22 cellular contexts compared by ENCODE assay signal in genomic region chr11:117419136-117419914, GRCh38.
DNase-seq lines count a peak whose midpoint lies in the region; ATAC-seq, FAIRE-seq and TF ChIP-seq lines count a peak whose summit lies in the region.
"Had no signal": no experiment of that assay in that cellular context is flagged by ENCODE, and none has a peak within 500 bp of the region (broad histone marks: within the 10 kb centered on the region; RNA-seq: fewer than 3 reads in every experiment).

No MANE protein-coding gene starts in this region.

- H3K4me1 ChIP-seq in HepG2 (ENCODE audit: insufficient read depth, low read length) = peaks cover 36% of the 10 kb centered on the region
- H3K4me1 ChIP-seq: colonic mucosa, SJSA1 had no signal

- TF ChIP-seq CTCF in brain microvascular endothelial cell (IDR thresholded peaks at IDR 0.05; ENCODE audit: low read depth, low read length, missing control alignments) = no peak
- TF ChIP-seq CTCF in HepG2 (CRISPR knock-in tag; IDR thresholded peaks at IDR 0.05) = no peak

- in situ Hi-C loops in brain microvascular endothelial cell (cut with HindIII; ENCODE audit: low pct_ligation_motif_present, low sequenced_read_pairs) = no loop called here
- in situ Hi-C loops in HepG2 (cut with HindIII; ENCODE audit: extremely low pct_ligation_motif_present, low pct_unique_long_range_greater_than_20kb) = no loop called here

- H3K4me3 ChIP-seq in brain microvascular endothelial cell (ENCODE audit: low read depth, low read length) (no peak overlapping the region), HepG2 (replicated peaks in 1 of 3; ENCODE audit: insufficient read depth in 1 of 3, low read depth in 2 of 3, low read length in 3 of 3) (peak overlapping the region; percentile 2 to 52 (median 33); a peak in 4 of 6 replicates)
- H3K4me3 ChIP-seq: colonic mucosa, SJSA1 had no signal

- TF ChIP-seq POLR2A in HepG2 (IDR thresholded peaks at IDR 0.05; ENCODE audit: insufficient read depth in 1 of 2, low read depth in 2 of 2, low read length in 2 of 2) = no peak

- 11% methylated on average over 14 of the region's 17 CpGs for WGBS in HepG2 (ENCODE audit: low lambda C conversion rate)

- intact Hi-C loops in HepG2 (cut with micrococcal nuclease; ENCODE audit: unreplicated experiment) = no loop called here

- H3K27ac ChIP-seq in brain microvascular endothelial cell (no peak overlapping the region), HepG2 (ENCODE audit: extremely low read length, insufficient read depth, low read length) (no peak overlapping the region)
- H3K27ac ChIP-seq: colonic mucosa, SJSA1 had no signal

- H2AFZ ChIP-seq in HepG2 (ENCODE audit: low read length) = peak overlapping the region; percentile 66

- H3K36me3 ChIP-seq in brain microvascular endothelial cell (replicated peaks) = no peaks in the 10 kb centered on the region
- no peaks in the 10 kb centered on the region for H3K36me3 ChIP-seq in HepG2 (replicated peaks in 1 of 2; ENCODE audit: control insufficient read depth in 1 of 2, insufficient read depth in 2 of 2, low read length in 2 of 2)
- H3K36me3 ChIP-seq: colonic mucosa, SJSA1 had no signal

- CTCF ChIA-PET in HepG2 (lab: Yijun Ruan, JAX; ENCODE audit: low intra/inter-chr PET ratio, low total read pairs) = no interaction called here

- FAIRE-seq in HepG2 (lab: Jason Lieb, UNC) = no peak
- FAIRE-seq: G401.6, urothelium cell line had no signal

- no peaks in the 10 kb centered on the region for H3K79me2 ChIP-seq in HepG2 (ENCODE audit: insufficient read depth, low read length)

- TF ChIP-seq EP300 in HepG2 (IDR thresholded peaks at IDR 0.05; ENCODE audit: low read depth in 2 of 2, low read length in 2 of 2) (no peak), HepG2 (CRISPR knock-in tag; IDR thresholded peaks at IDR 0.05; ENCODE audit: borderline replicate concordance) (no peak)

- POLR2A ChIA-PET in HepG2 (lab: Yijun Ruan, JAX) = no interaction called here

- ATAC-seq in HepG2 (peak; percentile 66), HG03175 (IDR thresholded peaks at IDR 0.05; ENCODE audit: unreplicated experiment) (no peak)
- ATAC-seq: activated CD4-positive, alpha-beta T cell treated with anti-CD3 and anti-CD28 coated beads for 36 hours; activated naive CD8-positive, alpha-beta T cell treated with anti-CD3 and anti-CD28 coated beads, Interleukin-2, amount 50 U/mL, for 24 hours; effector memory CD8-positive, alpha-beta T cell; left ventricle myocardium superior; Panc1 had no signal

- H3K9me3 ChIP-seq in HepG2 (ENCODE audit: low read length) = no peaks in the 10 kb centered on the region
- H3K9me3 ChIP-seq: colonic mucosa, SJSA1 had no signal

- DNase-seq in AG08395 (ENCODE audit: low spot score) (peak; percentile 61), GM04504 (ENCODE audit: low read depth) (peak; percentile 15), brain microvascular endothelial cell (peak; percentile 14), HepG2 (ENCODE audit: low spot score) (no peak), occipital lobe (lab: John Stamatoyannopoulos, UW) (no peak), HPDE6-E6E7 (ENCODE audit: extremely low spot score) (no peak), kidney glomerular epithelial cell (lab: John Stamatoyannopoulos, UW) (no peak)
- DNase-seq: activated CD4-positive, alpha-beta T cell treated with anti-CD3 and anti-CD28 coated beads for 36 hours; activated naive CD8-positive, alpha-beta T cell treated with anti-CD3 and anti-CD28 coated beads, Interleukin-2, amount 50 U/mL, for 24 hours; colonic mucosa; effector memory CD8-positive, alpha-beta T cell; left ventricle myocardium superior; NCI-H524; nephron progenitor cell; NK-92 treated with Interleukin-12 subunit alpha and Interleukin-12 subunit beta, amount 100 ng/mL, for 24 hours; substantia nigra; T-helper 1 cell had no signal

- BruUV-seq in HepG2 (replicated peaks; lab: Mats Ljungman, UMichigan) = no TSS peak

- H3K4me2 ChIP-seq in HepG2 (ENCODE audit: low read depth, low read length) = peak overlapping the region; percentile 63

- no peak for TF ChIP-seq RAD21 in HepG2 (CRISPR knock-in tag; IDR thresholded peaks at IDR 0.05)

- no peaks in the 10 kb centered on the region for H4K20me1 ChIP-seq in HepG2 (ENCODE audit: insufficient read depth, low read length)

- peak overlapping the region; percentile 10; the same call in 1 of the 2 replicates for H3K9ac ChIP-seq in HepG2 (ENCODE audit: insufficient read depth, low read depth, low read length)

- no peaks in the 10 kb centered on the region for H3K27me3 ChIP-seq in brain microvascular endothelial cell (replicated peaks)
- H3K27me3 ChIP-seq in HepG2 (ENCODE audit: control insufficient read depth in 1 of 2, insufficient read depth in 2 of 2, low read length in 2 of 2) = peaks cover 4 to 14% of the 10 kb centered on the region in 2 experiments; a peak in 2 of 5 replicates
- H3K27me3 ChIP-seq: colonic mucosa, SJSA1 had no signal

TF ChIP-seq in HepG2, 621 proteins besides CTCF, POLR2A, EP300 and RAD21:
- TF ChIP-seq NFYC (CRISPR knock-in tag; IDR thresholded peaks at IDR 0.05) (0 out of 2 replicates have a peak, but pooled peaks have one; percentile 16), ZNF782 (CRISPR knock-in tag; IDR thresholded peaks at IDR 0.05; ENCODE audit: borderline replicate concordance) (no peak), ZBTB38 (CRISPR knock-in tag; IDR thresholded peaks at IDR 0.05) (0 out of 2 replicates have a peak, but pooled peaks have one; percentile 20), TRIM24 (CRISPR knock-in tag; IDR thresholded peaks at IDR 0.05) (no peak)

Comparison
In these comparisons a context has a peak if more than half of its experiments do, and no peak if none do; other contexts are left out.
1. DNase-seq: peak in AG08395 (single experiment), GM04504 (single experiment) and brain microvascular endothelial cell (single experiment); none in HepG2 (single experiment), occipital lobe (single experiment), HPDE6-E6E7 (single experiment) and kidney glomerular epithelial cell (single experiment).